In genomic region chr9:83965350-83966208, GRCh38 we compare ENCODE assay signal across 8 cellular contexts. TPM values are rescaled to one million over a fixed set of nuclear protein-coding genes. Genes with fewer than 3 reads are reported as not detected.
A peak's percentile ranks its signal among the peaks of the same experiment; 100 is the strongest.
DNase-seq lines count a peak whose midpoint lies in the region; ATAC-seq and TF ChIP-seq lines count a peak whose summit lies in the region.

No MANE protein-coding gene starts in this region.

- H3K4me3 ChIP-seq in mesodermal cell (ENCODE audit: extremely low read depth, insufficient read depth, low read length, poor library complexity, severe bottlenecking) = no peak overlapping the region
- H3K4me3 ChIP-seq in MG63 = no peak overlapping the region

- peaks cover 17% of the 10 kb centered on the region for H3K4me1 Mint-ChIP-seq in activated CD8-positive, alpha-beta T cell treated with anti-CD3 and anti-CD28 coated beads for 36 hours (ENCODE audit: low read depth)

- 85 to 86% methylated on average over 6 to 10 of the region's 11 CpGs for WGBS in mesodermal cell (ENCODE audit: insufficient coverage in 2 of 2), 2 experiments

- H3K27ac ChIP-seq in mesodermal cell (ENCODE audit: low read depth, low read length, severe bottlenecking) = peak overlapping the region; percentile 67

- peaks cover 35% of the 10 kb centered on the region for H3K36me3 Mint-ChIP-seq in activated CD8-positive, alpha-beta T cell treated with anti-CD3 and anti-CD28 coated beads for 36 hours (ENCODE audit: low read depth)

- CTCF ChIA-PET in activated CD8-positive, alpha-beta T cell treated with anti-CD3 and anti-CD28 coated beads for 36 hours (lab: Charles Lee) = no interaction called here

- H3K9me3 Mint-ChIP-seq in activated CD8-positive, alpha-beta T cell treated with anti-CD3 and anti-CD28 coated beads for 36 hours = no peaks in the 10 kb centered on the region

- H3K27me3 ChIP-seq in MG63 = no peaks in the 10 kb centered on the region

- DNase-seq in DMS 273 (lab: John Stamatoyannopoulos, UW; ENCODE audit: unreplicated experiment) (peak; percentile 87), HT1080 (ENCODE audit: low read depth) (peak; percentile 17), NCI-H2196 treated with DMSO at 0.1 percent for 48 hours (lab: John Stamatoyannopoulos, UW; ENCODE audit: unreplicated experiment) (no peak), MG63 (no peak), H4 (ENCODE audit: low spot score) (no peak), dermis blood vessel endothelial cell (no peak)
- no peak for DNase-seq in activated CD8-positive, alpha-beta T cell treated with anti-CD3 and anti-CD28 coated beads for 36 hours

- no peak for TF ChIP-seq CTCF in activated CD8-positive, alpha-beta T cell treated with anti-CD3 and anti-CD28 coated beads for 36 hours (IDR thresholded peaks at IDR 0.05)

- H3K27ac Mint-ChIP-seq in activated CD8-positive, alpha-beta T cell treated with anti-CD3 and anti-CD28 coated beads for 36 hours = peak overlapping the region; percentile 34

- H3K36me3 ChIP-seq in mesodermal cell (ENCODE audit: control insufficient read depth, insufficient read depth, low read length) = peaks cover 39% of the 10 kb centered on the region
- peaks cover 38% of the 10 kb centered on the region for H3K36me3 ChIP-seq in MG63

- ATAC-seq in activated CD8-positive, alpha-beta T cell treated with anti-CD3 and anti-CD28 coated beads for 36 hours = peak; percentile 17

- no peaks in the 10 kb centered on the region for H3K27me3 Mint-ChIP-seq in activated CD8-positive, alpha-beta T cell treated with anti-CD3 and anti-CD28 coated beads for 36 hours

- POLR2A ChIA-PET in activated CD8-positive, alpha-beta T cell treated with anti-CD3 and anti-CD28 coated beads for 36 hours (lab: Charles Lee) = interaction anchor here (0.8 to 12.0 kb wide), 7 partner anchors 6 to 331 kb away, joined by 3 to 224 read pairs (median 3); partner anchors contain the start of genes HNRNPK, KIF27 and RMI1

- H3K9me3 ChIP-seq in mesodermal cell (ENCODE audit: control insufficient read depth, low read length) (no peaks in the 10 kb centered on the region), MG63 (no peaks in the 10 kb centered on the region)

- no peak overlapping the region for H3K4me3 Mint-ChIP-seq in activated CD8-positive, alpha-beta T cell treated with anti-CD3 and anti-CD28 coated beads for 36 hours

- intact Hi-C loops in activated CD8-positive, alpha-beta T cell treated with anti-CD3 and anti-CD28 coated beads for 36 hours (cut with micrococcal nuclease) = no loop called here

- no peaks in the 10 kb centered on the region for H3K4me1 ChIP-seq in mesodermal cell (ENCODE audit: control insufficient read depth, insufficient read depth, low read length, poor library complexity, severe bottlenecking)

RNA-seq across cellular contexts. Expression of gene HNRNPK, which starts 14.4 kb away (rescaled TPM):
- total RNA-seq in HT1080 (2014; rRNA removed; shearing (Covaris generic)) = 681 and 1,082 TPM in 2 replicates
- polyA plus RNA-seq in HT1080 (2015; cell fraction: cytosol; rRNA removed) = 515 and 519 TPM in 2 replicates
- 1,121 and 1,129 TPM in 2 replicates for polyA plus RNA-seq in HT1080 (2015; cell fraction: nucleus; rRNA removed)
- 100 to 1,000 TPM; 761 to 773 TPM for total RNA-seq in activated CD8-positive, alpha-beta T cell treated with anti-CD3 and anti-CD28 coated beads for 36 hours
- polyA plus RNA-seq in mesodermal cell (2013, experiment 1 of 2) = 632 TPM
- 670 TPM for polyA plus RNA-seq in mesodermal cell (2013, experiment 2 of 2)
- total RNA-seq in MG63 (2014; rRNA removed; shearing (Covaris generic); ENCODE audit: low replicate concordance) = 753 and 901 TPM in 2 replicates
- 661 and 803 TPM in 2 replicates for total RNA-seq in H4 (2014; rRNA removed; shearing (Covaris generic))
- 685 and 950 TPM in 2 replicates for total RNA-seq in dermis blood vessel endothelial cell

RNA-seq across cellular contexts. Expression of gene RMI1, which starts 15.0 kb away (rescaled TPM):
- total RNA-seq in HT1080 (2014; rRNA removed; shearing (Covaris generic)) = 5.3 and 5.9 TPM in 2 replicates
- polyA plus RNA-seq in HT1080 (2015; cell fraction: cytosol; rRNA removed) = 11.0 and 14.4 TPM in 2 replicates
- polyA plus RNA-seq in HT1080 (2015; cell fraction: nucleus; rRNA removed) = 13.3 and 14.2 TPM in 2 replicates
- total RNA-seq in activated CD8-positive, alpha-beta T cell treated with anti-CD3 and anti-CD28 coated beads for 36 hours = 10 to 100 TPM; 20.1 to 20.6 TPM
- polyA plus RNA-seq in mesodermal cell (2013, experiment 1 of 2) = 15.1 TPM
- polyA plus RNA-seq in mesodermal cell (2013, experiment 2 of 2) = 17.4 TPM
- total RNA-seq in MG63 (2014; rRNA removed; shearing (Covaris generic); ENCODE audit: low replicate concordance) = 11.6 and 34.4 TPM in 2 replicates
- total RNA-seq in H4 (2014; rRNA removed; shearing (Covaris generic)) = 9.1 and 11.5 TPM in 2 replicates
- total RNA-seq in dermis blood vessel endothelial cell = 8.0 and 18.4 TPM in 2 replicates

RNA-seq across cellular contexts. Expression of gene KIF27, which starts 44.3 kb away (rescaled TPM):
- 0.87 and 1.4 TPM in 2 replicates for total RNA-seq in HT1080 (2014; rRNA removed; shearing (Covaris generic))
- 1.4 and 2.1 TPM in 2 replicates for polyA plus RNA-seq in HT1080 (2015; cell fraction: cytosol; rRNA removed)
- polyA plus RNA-seq in HT1080 (2015; cell fraction: nucleus; rRNA removed) = 2.7 and 5.0 TPM in 2 replicates
- total RNA-seq in activated CD8-positive, alpha-beta T cell treated with anti-CD3 and anti-CD28 coated beads for 36 hours = 1 to 10 TPM; 2.6 to 3.4 TPM
- 4.0 TPM for polyA plus RNA-seq in mesodermal cell (2013, experiment 1 of 2)
- 6.8 TPM for polyA plus RNA-seq in mesodermal cell (2013, experiment 2 of 2)
- 0.69 and 1.8 TPM in 2 replicates for total RNA-seq in MG63 (2014; rRNA removed; shearing (Covaris generic); ENCODE audit: low replicate concordance)
- 0.64 and 1.2 TPM in 2 replicates for total RNA-seq in H4 (2014; rRNA removed; shearing (Covaris generic))
- 2.7 and 4.4 TPM in 2 replicates for total RNA-seq in dermis blood vessel endothelial cell

Comparison
In these comparisons a context has a peak if more than half of its experiments do, and no peak if none do; other contexts are left out.
1. DNase-seq: peak in DMS 273 (single experiment) and HT1080 (single experiment); none in activated CD8-positive, alpha-beta T cell treated with anti-CD3 and anti-CD28 coated beads for 36 hours (single experiment), NCI-H2196 treated with DMSO at 0.1 percent for 48 hours (single experiment), MG63 (single experiment), H4 (single experiment) and dermis blood vessel endothelial cell (single experiment).